In the genomic region with DNA sequence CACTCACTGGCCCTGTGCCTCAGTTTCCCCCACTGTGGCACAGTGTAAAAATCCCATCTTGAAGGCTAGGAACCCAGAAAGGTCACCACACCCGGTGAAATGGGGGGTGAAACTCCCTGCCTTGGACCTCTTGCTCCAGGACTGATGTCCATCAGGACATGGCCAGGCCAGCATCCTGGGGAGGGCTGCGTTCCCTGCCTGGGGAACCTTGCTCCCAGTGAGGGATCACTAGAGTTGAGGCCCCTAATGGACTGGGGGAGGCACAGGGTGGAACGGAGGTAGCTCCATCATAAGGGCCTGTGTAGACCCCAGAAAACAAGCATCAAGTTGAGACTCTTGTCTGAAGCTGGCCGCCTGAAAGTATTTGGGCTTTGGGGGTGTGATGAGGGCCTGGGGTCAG, we compare ENCODE assay signal across 7 cellular contexts.
"Had no signal": no experiment of that assay in that cellular context is flagged by ENCODE, and none has a peak within 500 bp of the region (broad histone marks: within the 10 kb centered on the region; RNA-seq: fewer than 3 reads in every experiment).

No MANE protein-coding gene starts in this region.

- H3K9ac ChIP-seq: GM23248 had no signal

- H3K27ac ChIP-seq: GM23248 had no signal

- H3K9me3 Mint-ChIP-seq: HFFc6 had no signal

- DNase-seq: GM23248, GOT3, HFFc6, KBM-7 had no signal

- H3K4me3 ChIP-seq: GM23248, HAP-1 had no signal

- H3K27ac Mint-ChIP-seq: HFFc6, IgD-negative memory B cell had no signal

- H3K9me3 ChIP-seq: HAP-1 had no signal

- H3K4me3 Mint-ChIP-seq: HFFc6, IgD-negative memory B cell had no signal

- H3K4me1 Mint-ChIP-seq: IgD-negative memory B cell had no signal

- H3K36me3 ChIP-seq: HAP-1 had no signal

- ATAC-seq: HCT116 had no signal

- H3K4me1 ChIP-seq: HAP-1 had no signal
